Comparison of ENCODE assay signal across 8 cellular contexts in genomic region chr22:33519140-33519973, GRCh38.
A peak's percentile ranks its signal among the peaks of the same experiment; 100 is the strongest.
DNase-seq lines count a peak whose midpoint lies in the region; ATAC-seq, FAIRE-seq and TF ChIP-seq lines count a peak whose summit lies in the region.

No MANE protein-coding gene starts in this region.

- peak; percentile 28 for DNase-seq in AG09309 (ENCODE audit: low read depth)
- DNase-seq in GM12865 (ENCODE audit: low read depth): peak; percentile 86
- peak; percentile 77 for DNase-seq in NCI-H2227 (lab: John Stamatoyannopoulos, UW; ENCODE audit: unreplicated experiment)
- DNase-seq in bronchial epithelial cell (ENCODE audit: low read depth): peak; percentile 28
- DNase-seq in kidney glomerular epithelial cell (lab: John Stamatoyannopoulos, UW): peak; percentile 80
- DNase-seq in stromal cell of bone marrow (ENCODE audit: low read depth): peak; percentile 54

- H3K4me3 ChIP-seq in AG09309 (ENCODE audit: control insufficient read depth, low read depth, low read length) (no peak overlapping the region; the same call in 1 of the 2 replicates), GM12865 (ENCODE audit: low read depth, low read length) (no peak overlapping the region), bronchial epithelial cell (ENCODE audit: low read depth, low read length) (no peak overlapping the region)

- no peaks in the 10 kb centered on the region for H3K27me3 ChIP-seq in bronchial epithelial cell (ENCODE audit: control insufficient read depth, insufficient read depth, low read length)

- no peaks in the 10 kb centered on the region for H3K36me3 ChIP-seq in bronchial epithelial cell (ENCODE audit: control insufficient read depth, insufficient read depth, low read length)

- ATAC-seq in HG02588 (IDR thresholded peaks at IDR 0.05; ENCODE audit: unreplicated experiment) (no peak), HG03460 (IDR thresholded peaks at IDR 0.05; ENCODE audit: unreplicated experiment) (no peak)

- FAIRE-seq in bronchial epithelial cell (lab: Jason Lieb, UNC): no peak

- TF ChIP-seq CTCF in AG09309 (IDR thresholded peaks at IDR 0.05; ENCODE audit: control insufficient read depth, insufficient read depth, low read depth, low read length, missing control alignments) (peak; percentile 49), GM12865 (IDR thresholded peaks at IDR 0.05; ENCODE audit: insufficient read depth, low read depth, low read length, missing control alignments) (peak; percentile 55), bronchial epithelial cell (IDR thresholded peaks at IDR 0.05; ENCODE audit: insufficient read depth, low read length, severe bottlenecking) (peak; percentile 47)

Comparison
In these comparisons a context has a peak if more than half of its experiments do, and no peak if none do; other contexts are left out.
1. DNase-seq: peak in every context shown above with its lines; median percentile 86 in GM12865; 80 in kidney glomerular epithelial cell; 77 in NCI-H2227; 54 in stromal cell of bone marrow; 28 in AG09309; 28 in bronchial epithelial cell.